Comparison of ENCODE assay signal across 1 cellular context in the genomic region with DNA sequence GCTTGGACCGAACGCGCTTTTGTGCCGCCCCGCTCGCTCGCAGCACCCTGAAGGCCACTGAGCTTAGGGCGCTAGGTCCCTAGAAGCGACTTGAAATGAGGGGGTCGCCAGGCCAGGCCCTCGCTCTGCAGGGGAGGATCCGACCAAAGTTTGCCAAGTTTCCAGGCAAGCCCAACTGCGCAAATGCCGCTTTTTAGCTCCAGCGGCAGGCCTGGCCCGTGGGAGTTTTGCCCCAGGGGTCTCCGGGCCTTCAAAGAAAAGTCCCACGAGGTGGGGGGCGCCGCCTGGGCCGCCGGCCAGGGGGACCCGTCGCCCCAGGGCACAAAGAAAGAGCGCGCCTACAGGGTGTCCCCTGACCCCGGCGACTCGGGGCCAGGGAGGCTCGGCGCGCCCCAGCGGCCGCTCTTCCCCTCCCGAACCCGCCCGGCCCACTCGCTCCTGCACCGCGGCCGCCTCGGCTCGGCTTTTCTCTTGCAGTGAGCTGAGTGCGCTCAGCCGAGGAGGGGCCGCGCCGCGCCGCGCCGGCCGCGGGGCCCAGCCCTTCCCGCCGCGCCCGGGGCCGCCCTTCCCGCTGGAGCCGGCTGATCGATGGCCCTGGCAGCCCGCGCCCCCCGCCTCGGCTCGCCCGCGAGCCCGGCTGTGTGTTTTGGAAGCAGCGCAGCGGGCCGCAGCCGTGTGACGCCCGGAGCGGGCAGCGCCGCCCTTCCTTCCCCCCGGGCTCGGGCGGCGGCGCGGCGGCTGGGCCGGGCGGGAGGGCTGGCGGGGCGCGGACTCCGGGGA.
A peak's percentile ranks its signal among the peaks of the same experiment; 100 is the strongest.
TF ChIP-seq lines count a peak whose summit lies in the region.

No MANE protein-coding gene starts in this region.

TF ChIP-seq in HepG2, 621 proteins besides CTCF, POLR2A, EP300 and RAD21 (continued from another document and continues in another):
- TF ChIP-seq IKZF4 (CRISPR knock-in tag; IDR thresholded peaks at IDR 0.05; ENCODE audit: borderline replicate concordance, low read depth, not compliant biosample characterization): no peak
- TF ChIP-seq PATZ1 (CRISPR knock-in tag; IDR thresholded peaks at IDR 0.05): no peak; the same call in 1 of the 2 replicates
- no peak for TF ChIP-seq NFKBIZ (CRISPR knock-in tag; IDR thresholded peaks at IDR 0.05)
- TF ChIP-seq POLR2AphosphoS5 (IDR thresholded peaks at IDR 0.05; ENCODE audit: low read depth, low read length): no peak; the same call in 1 of the 2 replicates
- no peak for TF ChIP-seq NBN (conservative IDR thresholded peaks at IDR 0.05)
- TF ChIP-seq PCBP2 (optimal IDR thresholded peaks at IDR 0.05; ENCODE audit: low read depth, low read length, poor library complexity, severe bottlenecking): no peak
- TF ChIP-seq, protein P1, sequence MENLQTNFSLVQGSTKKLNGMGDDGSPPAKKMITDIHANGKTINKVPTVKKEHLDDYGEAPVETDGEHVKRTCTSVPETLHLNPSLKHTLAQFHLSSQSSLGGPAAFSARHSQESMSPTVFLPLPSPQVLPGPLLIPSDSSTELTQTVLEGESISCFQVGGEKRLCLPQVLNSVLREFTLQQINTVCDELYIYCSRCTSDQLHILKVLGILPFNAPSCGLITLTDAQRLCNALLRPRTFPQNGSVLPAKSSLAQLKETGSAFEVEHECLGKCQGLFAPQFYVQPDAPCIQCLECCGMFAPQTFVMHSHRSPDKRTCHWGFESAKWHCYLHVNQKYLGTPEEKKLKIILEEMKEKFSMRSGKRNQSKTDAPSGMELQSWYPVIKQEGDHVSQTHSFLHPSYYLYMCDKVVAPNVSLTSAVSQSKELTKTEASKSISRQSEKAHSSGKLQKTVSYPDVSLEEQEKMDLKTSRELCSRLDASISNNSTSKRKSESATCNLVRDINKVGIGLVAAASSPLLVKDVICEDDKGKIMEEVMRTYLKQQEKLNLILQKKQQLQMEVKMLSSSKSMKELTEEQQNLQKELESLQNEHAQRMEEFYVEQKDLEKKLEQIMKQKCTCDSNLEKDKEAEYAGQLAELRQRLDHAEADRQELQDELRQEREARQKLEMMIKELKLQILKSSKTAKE (CRISPR knock-in tag; IDR thresholded peaks at IDR 0.05; ENCODE audit: borderline replicate concordance): no peak
- TF ChIP-seq ZNF782 (CRISPR knock-in tag; IDR thresholded peaks at IDR 0.05; ENCODE audit: borderline replicate concordance): no peak
- no peak for TF ChIP-seq AHDC1 (CRISPR knock-in tag; IDR thresholded peaks at IDR 0.05; ENCODE audit: borderline replicate concordance)
- TF ChIP-seq SMAD9 (CRISPR knock-in tag; IDR thresholded peaks at IDR 0.05): no peak
- no peak for TF ChIP-seq ZNF572 (CRISPR knock-in tag; IDR thresholded peaks at IDR 0.05)
- no peak for TF ChIP-seq GFI1 (CRISPR knock-in tag; IDR thresholded peaks at IDR 0.05; ENCODE audit: borderline replicate concordance)
- no peak for TF ChIP-seq ZSCAN22 (CRISPR knock-in tag; IDR thresholded peaks at IDR 0.05)
- TF ChIP-seq, protein P2, sequence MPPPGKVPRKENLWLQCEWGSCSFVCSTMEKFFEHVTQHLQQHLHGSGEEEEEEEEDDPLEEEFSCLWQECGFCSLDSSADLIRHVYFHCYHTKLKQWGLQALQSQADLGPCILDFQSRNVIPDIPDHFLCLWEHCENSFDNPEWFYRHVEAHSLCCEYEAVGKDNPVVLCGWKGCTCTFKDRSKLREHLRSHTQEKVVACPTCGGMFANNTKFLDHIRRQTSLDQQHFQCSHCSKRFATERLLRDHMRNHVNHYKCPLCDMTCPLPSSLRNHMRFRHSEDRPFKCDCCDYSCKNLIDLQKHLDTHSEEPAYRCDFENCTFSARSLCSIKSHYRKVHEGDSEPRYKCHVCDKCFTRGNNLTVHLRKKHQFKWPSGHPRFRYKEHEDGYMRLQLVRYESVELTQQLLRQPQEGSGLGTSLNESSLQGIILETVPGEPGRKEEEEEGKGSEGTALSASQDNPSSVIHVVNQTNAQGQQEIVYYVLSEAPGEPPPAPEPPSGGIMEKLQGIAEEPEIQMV (CRISPR knock-in tag; IDR thresholded peaks at IDR 0.05; ENCODE audit: low read depth): no peak
- TF ChIP-seq TBL1XR1 (IDR thresholded peaks at IDR 0.05; ENCODE audit: borderline replicate concordance, low read length, partially characterized antibody): no peak
- TF ChIP-seq RFX1 (IDR thresholded peaks at IDR 0.05): no peak
- no peak for TF ChIP-seq ZBTB7A (CRISPR knock-in tag; IDR thresholded peaks at IDR 0.05)
- TF ChIP-seq POLR2G (IDR thresholded peaks at IDR 0.05; ENCODE audit: low read depth, low read length): peak; percentile 51; the same call in 1 of the 2 replicates
- TF ChIP-seq ZNF350 (CRISPR knock-in tag; IDR thresholded peaks at IDR 0.05; ENCODE audit: borderline replicate concordance, low read depth): no peak
- TF ChIP-seq ZSCAN21 (CRISPR knock-in tag; IDR thresholded peaks at IDR 0.05; ENCODE audit: borderline replicate concordance): no peak
- no peak for TF ChIP-seq SP140L (CRISPR knock-in tag; IDR thresholded peaks at IDR 0.05; ENCODE audit: borderline replicate concordance)
- TF ChIP-seq CBFB (CRISPR knock-in tag; IDR thresholded peaks at IDR 0.05): no peak
- TF ChIP-seq SRY (CRISPR knock-in tag; IDR thresholded peaks at IDR 0.05): no peak
- TF ChIP-seq, protein P3, sequence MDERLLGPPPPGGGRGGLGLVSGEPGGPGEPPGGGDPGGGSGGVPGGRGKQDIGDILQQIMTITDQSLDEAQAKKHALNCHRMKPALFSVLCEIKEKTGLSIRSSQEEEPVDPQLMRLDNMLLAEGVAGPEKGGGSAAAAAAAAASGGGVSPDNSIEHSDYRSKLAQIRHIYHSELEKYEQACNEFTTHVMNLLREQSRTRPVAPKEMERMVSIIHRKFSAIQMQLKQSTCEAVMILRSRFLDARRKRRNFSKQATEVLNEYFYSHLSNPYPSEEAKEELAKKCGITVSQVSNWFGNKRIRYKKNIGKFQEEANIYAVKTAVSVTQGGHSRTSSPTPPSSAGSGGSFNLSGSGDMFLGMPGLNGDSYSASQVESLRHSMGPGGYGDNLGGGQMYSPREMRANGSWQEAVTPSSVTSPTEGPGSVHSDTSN (CRISPR knock-in tag; IDR thresholded peaks at IDR 0.05): no peak
- TF ChIP-seq ATF4 (CRISPR knock-in tag; IDR thresholded peaks at IDR 0.05): no peak
- TF ChIP-seq HMGA1 (CRISPR knock-in tag; conservative IDR thresholded peaks at IDR 0.05): no peak
- no peak for TF ChIP-seq TCF12 (IDR thresholded peaks at IDR 0.05)
- no peak for TF ChIP-seq TCF12 (CRISPR knock-in tag; IDR thresholded peaks at IDR 0.05)
- no peak for TF ChIP-seq NFE2L2 (IDR thresholded peaks at IDR 0.05; ENCODE audit: low read length)
- peak; percentile 51 for TF ChIP-seq ZFX (CRISPR knock-in tag; IDR thresholded peaks at IDR 0.05; ENCODE audit: low read depth)
- no peak for TF ChIP-seq KIAA2018 (CRISPR knock-in tag; IDR thresholded peaks at IDR 0.05; ENCODE audit: borderline replicate concordance)
- TF ChIP-seq PHF8 (CRISPR knock-in tag; IDR thresholded peaks at IDR 0.05): peak; percentile 28; the same call in 1 of the 2 replicates
- no peak for TF ChIP-seq RXRA (CRISPR knock-in tag; IDR thresholded peaks at IDR 0.05)
- no peak for TF ChIP-seq NCOA2 (CRISPR knock-in tag; IDR thresholded peaks at IDR 0.05)
- TF ChIP-seq NFE2L1 (CRISPR knock-in tag; IDR thresholded peaks at IDR 0.05; ENCODE audit: borderline replicate concordance): no peak
